ENCODE assay signal across 9 cellular contexts in genomic region chr9:110256142-110256391, GRCh38. TPM values are rescaled to one million over a fixed set of nuclear protein-coding genes. Genes with fewer than 3 reads are reported as not detected.
A peak's percentile ranks its signal among the peaks of the same experiment; 100 is the strongest.
DNase-seq lines count a peak whose midpoint lies in the region; ATAC-seq, FAIRE-seq and TF ChIP-seq lines count a peak whose summit lies in the region.
"Had no signal": no experiment of that assay in that cellular context is flagged by ENCODE, and none has a peak within 500 bp of the region (broad histone marks: within the 10 kb centered on the region; RNA-seq: fewer than 3 reads in every experiment).

No MANE protein-coding gene starts in this region.

- intact Hi-C loops in pancreas (cut with DNase I): no loop called here

- 0 out of 2 replicates have a peak, but pooled peaks cover 4% of the 10 kb centered on the region for H3K4me1 ChIP-seq in SJCRH30
- H3K4me1 ChIP-seq in pancreas: peaks cover 0 to 15% (median 13%) of the 10 kb centered on the region in 3 donors

- WGBS in pancreas, 2 donors: 0% methylated on average over 27 to 29 of the region's 29 CpGs

- TF ChIP-seq CTCF in fibroblast of the aortic adventitia (IDR thresholded peaks at IDR 0.05; ENCODE audit: insufficient read depth, low read length): no peak
- no peak for TF ChIP-seq CTCF in pancreas (IDR thresholded peaks at IDR 0.05)

- H3K4me3 ChIP-seq in SJCRH30 (peak overlapping the region; percentile 91), fibroblast of the aortic adventitia (ENCODE audit: low read depth, low read length) (peak overlapping the region; percentile 88), pancreas (peak overlapping the region; percentile 90 to 96 (median 94))

- H3K27ac ChIP-seq in SJCRH30 (peak overlapping the region; percentile 85), pancreas (peak overlapping the region; percentile 80 to 92 (median 90))

- ATAC-seq in GM21529 (IDR thresholded peaks at IDR 0.05; ENCODE audit: unreplicated experiment) (peak; percentile 14), pancreas (peak; percentile 29 to 54 (median 42)), HG02973 (IDR thresholded peaks at IDR 0.05; ENCODE audit: unreplicated experiment) (no peak), GM18907 (IDR thresholded peaks at IDR 0.05; ENCODE audit: unreplicated experiment) (no peak)

- H3K9me3 ChIP-seq in SJCRH30 (replicated peaks) (no peaks in the 10 kb centered on the region), pancreas (no peaks in the 10 kb centered on the region)

- DNase-seq in SJCRH30 (no peak), fibroblast of the aortic adventitia (ENCODE audit: low read depth) (no peak), pancreas (peak in 1 of 6 donors; percentile 82), NCI-H82 treated with DMSO at 0.1 percent for 48 hours (lab: John Stamatoyannopoulos, UW; ENCODE audit: unreplicated experiment) (no peak), NCI-H146 treated with DMSO at 0.1 percent for 48 hours (lab: John Stamatoyannopoulos, UW; ENCODE audit: unreplicated experiment) (no peak)

- no peaks in the 10 kb centered on the region for H3K27me3 ChIP-seq in SJCRH30
- no peaks in the 10 kb centered on the region for H3K27me3 ChIP-seq in pancreas

- FAIRE-seq in pancreas (lab: Jason Lieb, UNC): no peak
- FAIRE-seq: TTC549 had no signal

- H3K36me3 ChIP-seq in SJCRH30 (peaks cover 2% of the 10 kb centered on the region; the same call in 1 of the 2 replicates), pancreas (no peaks in the 10 kb centered on the region)

RNA-seq across cellular contexts. Expression of gene TXN, which starts 0.2 kb away (rescaled TPM):
- 355 and 375 TPM in 2 replicates for total RNA-seq in SJCRH30 (2014; rRNA removed; shearing (Covaris generic))
- total RNA-seq in fibroblast of the aortic adventitia (ENCODE audit: low replicate concordance): 316 and 708 TPM in 2 replicates
- 10 to 100 TPM; 44.3 to 87.6 (median 67.2) TPM for total RNA-seq in pancreas
- polyA plus RNA-seq in pancreas: 10 to 100 TPM; 88.4 to 99.5 TPM

RNA-seq across cellular contexts. Expression of gene C9orf152, which starts 48.1 kb away (rescaled TPM):
- total RNA-seq in SJCRH30 (2014; rRNA removed; shearing (Covaris generic)): not detected in 2 replicates
- total RNA-seq in fibroblast of the aortic adventitia (ENCODE audit: low replicate concordance) (0.16 TPM in 1 of 2 replicates, not detected in the other), pancreas (1 to 10 TPM; 1.0 to 8.9 (median 3.2) TPM)
- 1 to 10 TPM in 1 of 2 donors, under 1 TPM in 1; 0.85 to 1.3 TPM for polyA plus RNA-seq in pancreas

Comparison
In these comparisons a context has a peak if more than half of its experiments do, and no peak if none do; other contexts are left out.
1. ATAC-seq: peak in GM21529 (single experiment) and pancreas (4 of 4); none in HG02973 (single experiment) and GM18907 (single experiment).
2. Peak in every context shown above with its lines, with median percentiles within 50 percentile points of each other: H3K4me3 ChIP-seq.